12 cellular contexts compared by ENCODE assay signal in genomic region chr10:92667078-92667477, GRCh38. TPM values are rescaled to one million over a fixed set of nuclear protein-coding genes. Genes with fewer than 3 reads are reported as not detected.
"Had no signal": no experiment of that assay in that cellular context is flagged by ENCODE, and none has a peak within 500 bp of the region (broad histone marks: within the 10 kb centered on the region; RNA-seq: fewer than 3 reads in every experiment).

No MANE protein-coding gene starts in this region.

- H3K36me3 ChIP-seq: HAP-1 had no signal

- H3K4me2 ChIP-seq: GM23338 had no signal

- ATAC-seq: GM23338, HCT116 had no signal

- H2AFZ ChIP-seq: GM23248, GM23338 had no signal

- H3K9me3 ChIP-seq: HAP-1 had no signal

- DNase-seq: GM23248, GOT3, H7, H9, HCEC 1CT, HFFc6 had no signal

- H3K9ac ChIP-seq: GM23248 had no signal

- H3K4me3 ChIP-seq: GM23248, GM23338, HAP-1 had no signal

- H3K4me1 ChIP-seq: HAP-1 had no signal

- H3K27ac ChIP-seq: GM23248 had no signal

- FAIRE-seq: H1, H54 had no signal

RNA-seq across cellular contexts. Expression of gene HHEX, which starts 22.7 kb away (rescaled TPM):
- total RNA-seq: H4 had no signal
